14 cellular contexts compared by ENCODE assay signal in the genomic region with DNA sequence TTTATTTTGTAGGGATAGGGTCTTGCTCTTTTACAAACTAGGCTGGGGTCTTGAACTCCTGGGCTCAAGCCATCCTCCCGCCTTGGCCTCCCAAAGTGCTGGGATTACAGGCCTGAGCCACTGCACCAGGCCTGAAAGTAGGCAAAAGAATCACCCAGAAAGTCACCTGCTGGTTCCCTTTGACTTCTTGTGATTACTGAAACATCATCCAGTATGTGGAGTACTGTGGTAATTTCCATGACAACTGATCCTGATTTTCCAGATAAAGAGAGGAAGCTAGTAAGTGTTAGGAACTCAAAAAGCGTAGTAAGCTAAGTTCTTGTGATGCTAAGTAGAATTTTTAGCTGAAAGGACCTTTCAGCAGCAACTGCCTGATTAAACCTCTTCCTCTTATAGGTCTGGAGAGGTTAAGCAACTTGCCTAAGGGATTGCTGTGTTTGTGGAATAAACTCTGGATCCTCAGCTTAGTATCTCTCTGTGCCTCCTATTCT.
DNase-seq lines count a peak whose midpoint lies in the region; ATAC-seq and TF ChIP-seq lines count a peak whose summit lies in the region.
"Had no signal": no experiment of that assay in that cellular context is flagged by ENCODE, and none has a peak within 500 bp of the region (broad histone marks: within the 10 kb centered on the region; RNA-seq: fewer than 3 reads in every experiment).

No MANE protein-coding gene starts in this region.

- H3K27me3 Mint-ChIP-seq in activated naive CD4-positive, alpha-beta T cell treated with anti-CD3 and anti-CD28 coated beads, Interleukin-2, amount 50 U/mL, for 24 hours: no peaks in the 10 kb centered on the region
- H3K27me3 Mint-ChIP-seq: stimulated activated naive CD8-positive, alpha-beta T cell treated with anti-CD3 and anti-CD28 coated beads, Interleukin-15, amount 100 ng/mL, for 72 hours had no signal

- H3K4me2 ChIP-seq in parathyroid adenoma (ENCODE audit: low read length): no peak overlapping the region
- H3K4me2 ChIP-seq: KMS-11 had no signal

- H3K27ac Mint-ChIP-seq in activated naive CD4-positive, alpha-beta T cell treated with anti-CD3 and anti-CD28 coated beads, Interleukin-2, amount 50 U/mL, for 24 hours: no peak overlapping the region
- H3K27ac Mint-ChIP-seq: stimulated activated naive CD8-positive, alpha-beta T cell treated with anti-CD3 and anti-CD28 coated beads, Interleukin-15, amount 100 ng/mL, for 72 hours had no signal

- TF ChIP-seq CTCF in fibroblast of pulmonary artery (IDR thresholded peaks at IDR 0.05; ENCODE audit: low read length, missing control alignments): no peak
- no peak for TF ChIP-seq CTCF in parathyroid adenoma (IDR thresholded peaks at IDR 0.05)

- no peak for DNase-seq in activated naive CD4-positive, alpha-beta T cell treated with Interleukin-2 at 50 U/mL for 16 hours
- peak; percentile 84 for DNase-seq in NT2/D1 (ENCODE audit: low read depth, low spot score)
- DNase-seq in fibroblast of pulmonary artery (ENCODE audit: low read depth): peak; percentile 22
- DNase-seq in stimulated activated CD8-positive, alpha-beta memory T cell treated with anti-CD3 and anti-CD28 coated beads, Interleukin-4, amount 100 ng/mL, for 48 hours: no peak
- DNase-seq in SW 1271 (lab: John Stamatoyannopoulos, UW): no peak
- DNase-seq: body of pancreas; NCI-H2107; stimulated activated CD4-positive, alpha-beta T cell treated with anti-CD3 and anti-CD28 coated beads, Interleukin-4, amount 100 ng/mL, for 1 hour; stimulated activated naive CD8-positive, alpha-beta T cell treated with anti-CD3 and anti-CD28 coated beads, Interleukin-15, amount 100 ng/mL, for 72 hours had no signal

- no peak overlapping the region for H2AFZ ChIP-seq in parathyroid adenoma

- H3K4me3 Mint-ChIP-seq in activated naive CD4-positive, alpha-beta T cell treated with anti-CD3 and anti-CD28 coated beads, Interleukin-2, amount 50 U/mL, for 24 hours: peak overlapping the region; percentile 33
- H3K4me3 Mint-ChIP-seq: stimulated activated naive CD8-positive, alpha-beta T cell treated with anti-CD3 and anti-CD28 coated beads, Interleukin-15, amount 100 ng/mL, for 72 hours had no signal

- no peak for ATAC-seq in HG02973 (IDR thresholded peaks at IDR 0.05; ENCODE audit: unreplicated experiment)
- ATAC-seq: body of pancreas; stimulated activated naive CD8-positive, alpha-beta T cell treated with anti-CD3 and anti-CD28 coated beads, Interleukin-15, amount 100 ng/mL, for 72 hours had no signal

- H3K4me1 Mint-ChIP-seq in activated naive CD4-positive, alpha-beta T cell treated with anti-CD3 and anti-CD28 coated beads, Interleukin-2, amount 50 U/mL, for 24 hours: peaks cover 91% of the 10 kb centered on the region

- H3K36me3 ChIP-seq in NT2/D1 (ENCODE audit: insufficient read depth, insufficient read length, low read length): peaks cover 5% of the 10 kb centered on the region
- no peaks in the 10 kb centered on the region for H3K36me3 ChIP-seq in parathyroid adenoma (ENCODE audit: control insufficient read depth, insufficient read depth, low read length)

- no peaks in the 10 kb centered on the region for H3K27me3 ChIP-seq in NT2/D1 (ENCODE audit: insufficient read depth, insufficient read length)
- H3K27me3 ChIP-seq in parathyroid adenoma (ENCODE audit: control insufficient read depth, insufficient read depth, low read length): no peaks in the 10 kb centered on the region
- H3K27me3 ChIP-seq: body of pancreas had no signal

- peak overlapping the region; percentile 21 for H3K27ac ChIP-seq in parathyroid adenoma
- H3K27ac ChIP-seq: body of pancreas, KMS-11 had no signal

- no peak overlapping the region for H3K4me3 ChIP-seq in NT2/D1 (ENCODE audit: insufficient read length, low read depth)
- no peak overlapping the region for H3K4me3 ChIP-seq in fibroblast of pulmonary artery (replicated peaks; ENCODE audit: low read depth, low read length)
- no peak overlapping the region for H3K4me3 ChIP-seq in parathyroid adenoma (ENCODE audit: low read depth, low read length)
- H3K4me3 ChIP-seq: body of pancreas had no signal

- H3K79me2 ChIP-seq in parathyroid adenoma: peaks cover 72% of the 10 kb centered on the region

- peaks cover 6% of the 10 kb centered on the region for H3K36me3 Mint-ChIP-seq in activated naive CD4-positive, alpha-beta T cell treated with anti-CD3 and anti-CD28 coated beads, Interleukin-2, amount 50 U/mL, for 24 hours

- H3K4me1 ChIP-seq in NT2/D1 (ENCODE audit: insufficient read depth, insufficient read length) (peaks cover 6% of the 10 kb centered on the region), parathyroid adenoma (peaks cover 12% of the 10 kb centered on the region)

- H3K9me3 Mint-ChIP-seq in activated naive CD4-positive, alpha-beta T cell treated with anti-CD3 and anti-CD28 coated beads, Interleukin-2, amount 50 U/mL, for 24 hours: no peaks in the 10 kb centered on the region
- H3K9me3 Mint-ChIP-seq: stimulated activated naive CD8-positive, alpha-beta T cell treated with anti-CD3 and anti-CD28 coated beads, Interleukin-15, amount 100 ng/mL, for 72 hours; T-helper 1 cell treated with Interleukin-12 subunit alpha and Interleukin-12 subunit beta and Interleukin-4 antibody, amounts not matched to agents 30 μg/mL and 1 μg/mL, for 36 hours had no signal

- H3K9me3 ChIP-seq in NT2/D1 (ENCODE audit: insufficient read depth, low read length) (no peaks in the 10 kb centered on the region), parathyroid adenoma (ENCODE audit: control insufficient read depth, low read length) (no peaks in the 10 kb centered on the region)

- H3K9ac ChIP-seq in NT2/D1 (ENCODE audit: insufficient read length, low read depth): no peak overlapping the region
- no peak overlapping the region for H3K9ac ChIP-seq in parathyroid adenoma
- H3K9ac ChIP-seq: KMS-11 had no signal

Comparison
In these comparisons a context has a peak if more than half of its experiments do, and no peak if none do; other contexts are left out.
1. DNase-seq: peak in NT2/D1 (single experiment) and fibroblast of pulmonary artery (single experiment); none in activated naive CD4-positive, alpha-beta T cell treated with Interleukin-2 at 50 U/mL for 16 hours (single experiment), stimulated activated CD8-positive, alpha-beta memory T cell treated with anti-CD3 and anti-CD28 coated beads, Interleukin-4, amount 100 ng/mL, for 48 hours (single experiment) and SW 1271 (0 of 2).